In genomic region chr12:124993568-124994434, GRCh38 we compare ENCODE assay signal across 1 cellular context.
TF ChIP-seq lines count a peak whose summit lies in the region.

BRI3BP (plus strand) TSS chr12:124993645; CDS start chr12:124993791, 146 bp downstream.

TF ChIP-seq in HepG2, 621 proteins besides CTCF, POLR2A, EP300 and RAD21 (continued from another document and continues in another):
- TF ChIP-seq RERE (CRISPR knock-in tag; IDR thresholded peaks at IDR 0.05; ENCODE audit: low read depth), result no peak
- TF ChIP-seq ZNF235 (CRISPR knock-in tag; IDR thresholded peaks at IDR 0.05; ENCODE audit: borderline replicate concordance), result no peak
- 0 out of 2 replicates have a peak, but pooled peaks have one; percentile 24 for TF ChIP-seq TMF1 (CRISPR knock-in tag; IDR thresholded peaks at IDR 0.05; ENCODE audit: low read depth)
- TF ChIP-seq ZNF24 (IDR thresholded peaks at IDR 0.05), result peak; percentile 91
- TF ChIP-seq ZNF782 (CRISPR knock-in tag; IDR thresholded peaks at IDR 0.05; ENCODE audit: borderline replicate concordance), result no peak
- TF ChIP-seq ZNF646 (CRISPR knock-in tag; IDR thresholded peaks at IDR 0.05), result no peak
- TF ChIP-seq MXI1 (IDR thresholded peaks at IDR 0.05; ENCODE audit: borderline replicate concordance, low read depth, low read length), result peak; percentile 31; the same call in 1 of the 3 replicates
- TF ChIP-seq ZNF280B (CRISPR knock-in tag; IDR thresholded peaks at IDR 0.05; ENCODE audit: borderline replicate concordance), result no peak
- TF ChIP-seq ATF7-NPFF (CRISPR knock-in tag; IDR thresholded peaks at IDR 0.05; ENCODE audit: low read depth), result no peak; the same call in 1 of the 2 replicates
- no peak for TF ChIP-seq ZBTB7A (CRISPR knock-in tag; IDR thresholded peaks at IDR 0.05)
- no peak for TF ChIP-seq KDM3A (CRISPR knock-in tag; IDR thresholded peaks at IDR 0.05; ENCODE audit: low read depth)
- TF ChIP-seq NBN (conservative IDR thresholded peaks at IDR 0.05), result no peak
- no peak for TF ChIP-seq ADNP (CRISPR knock-in tag; IDR thresholded peaks at IDR 0.05)
- no peak for TF ChIP-seq PAF1 (CRISPR knock-in tag; IDR thresholded peaks at IDR 0.05)
- TF ChIP-seq ZNF124 (CRISPR knock-in tag; IDR thresholded peaks at IDR 0.05), result no peak
- no peak for TF ChIP-seq ELF3 (CRISPR knock-in tag; IDR thresholded peaks at IDR 0.05)
- TF ChIP-seq PRDM10 (CRISPR knock-in tag; IDR thresholded peaks at IDR 0.05; ENCODE audit: low read depth), result no peak
- TF ChIP-seq ZNF382 (CRISPR knock-in tag; IDR thresholded peaks at IDR 0.05; ENCODE audit: borderline replicate concordance), result no peak
- no peak for TF ChIP-seq TEF (CRISPR knock-in tag; IDR thresholded peaks at IDR 0.05)
- TF ChIP-seq TCF7 (IDR thresholded peaks at IDR 0.05; ENCODE audit: low read depth), result no peak
- TF ChIP-seq HNF1B (CRISPR knock-in tag; IDR thresholded peaks at IDR 0.05), result no peak
- peak; percentile 62; the same call in 1 of the 2 replicates for TF ChIP-seq PHF8 (CRISPR knock-in tag; IDR thresholded peaks at IDR 0.05)
- no peak for TF ChIP-seq ETS1 (CRISPR knock-in tag; IDR thresholded peaks at IDR 0.05)
- TF ChIP-seq KDM4B (CRISPR knock-in tag; IDR thresholded peaks at IDR 0.05), result no peak
- TF ChIP-seq JDP2 (CRISPR knock-in tag; IDR thresholded peaks at IDR 0.05; ENCODE audit: borderline replicate concordance), result no peak
- TF ChIP-seq MEF2D (CRISPR knock-in tag; IDR thresholded peaks at IDR 0.05), result no peak
- TF ChIP-seq SSRP1 (CRISPR knock-in tag; IDR thresholded peaks at IDR 0.05), result no peak
- TF ChIP-seq CENPBD1 (CRISPR knock-in tag; IDR thresholded peaks at IDR 0.05; ENCODE audit: borderline replicate concordance, low read depth), result no peak
- 0 out of 2 replicates have a peak, but pooled peaks have one; percentile 15 for TF ChIP-seq HNRNPL (IDR thresholded peaks at IDR 0.05; ENCODE audit: low read depth, low read length)
- no peak for TF ChIP-seq ZNF3 (CRISPR knock-in tag; IDR thresholded peaks at IDR 0.05)
- TF ChIP-seq PLSCR1 (CRISPR knock-in tag; IDR thresholded peaks at IDR 0.05; ENCODE audit: borderline replicate concordance), result no peak
- TF ChIP-seq BRD4 (CRISPR knock-in tag; IDR thresholded peaks at IDR 0.05), result no peak
- no peak for TF ChIP-seq ZNF784 (CRISPR knock-in tag; IDR thresholded peaks at IDR 0.05; ENCODE audit: borderline replicate concordance)
- peak; percentile 36; the same call in 1 of the 2 replicates for TF ChIP-seq MAX (IDR thresholded peaks at IDR 0.05)
